ENCODE assay signal across 1 cellular context in genomic region chr1:156123356-156124196, GRCh38.
A peak's percentile ranks its signal among the peaks of the same experiment; 100 is the strongest.
TF ChIP-seq lines count a peak whose summit lies in the region.

No MANE protein-coding gene starts in this region.

TF ChIP-seq in GM12878, 131 proteins besides CTCF, POLR2A, EP300 and RAD21:
- TF ChIP-seq, protein P1, sequence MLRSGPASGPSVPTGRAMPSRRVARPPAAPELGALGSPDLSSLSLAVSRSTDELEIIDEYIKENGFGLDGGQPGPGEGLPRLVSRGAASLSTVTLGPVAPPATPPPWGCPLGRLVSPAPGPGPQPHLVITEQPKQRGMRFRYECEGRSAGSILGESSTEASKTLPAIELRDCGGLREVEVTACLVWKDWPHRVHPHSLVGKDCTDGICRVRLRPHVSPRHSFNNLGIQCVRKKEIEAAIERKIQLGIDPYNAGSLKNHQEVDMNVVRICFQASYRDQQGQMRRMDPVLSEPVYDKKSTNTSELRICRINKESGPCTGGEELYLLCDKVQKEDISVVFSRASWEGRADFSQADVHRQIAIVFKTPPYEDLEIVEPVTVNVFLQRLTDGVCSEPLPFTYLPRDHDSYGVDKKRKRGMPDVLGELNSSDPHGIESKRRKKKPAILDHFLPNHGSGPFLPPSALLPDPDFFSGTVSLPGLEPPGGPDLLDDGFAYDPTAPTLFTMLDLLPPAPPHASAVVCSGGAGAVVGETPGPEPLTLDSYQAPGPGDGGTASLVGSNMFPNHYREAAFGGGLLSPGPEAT (IDR thresholded peaks at IDR 0.05; ENCODE audit: low read depth), result peak; percentile 33; the same call in 1 of the 2 replicates
- TF ChIP-seq, protein P2, sequence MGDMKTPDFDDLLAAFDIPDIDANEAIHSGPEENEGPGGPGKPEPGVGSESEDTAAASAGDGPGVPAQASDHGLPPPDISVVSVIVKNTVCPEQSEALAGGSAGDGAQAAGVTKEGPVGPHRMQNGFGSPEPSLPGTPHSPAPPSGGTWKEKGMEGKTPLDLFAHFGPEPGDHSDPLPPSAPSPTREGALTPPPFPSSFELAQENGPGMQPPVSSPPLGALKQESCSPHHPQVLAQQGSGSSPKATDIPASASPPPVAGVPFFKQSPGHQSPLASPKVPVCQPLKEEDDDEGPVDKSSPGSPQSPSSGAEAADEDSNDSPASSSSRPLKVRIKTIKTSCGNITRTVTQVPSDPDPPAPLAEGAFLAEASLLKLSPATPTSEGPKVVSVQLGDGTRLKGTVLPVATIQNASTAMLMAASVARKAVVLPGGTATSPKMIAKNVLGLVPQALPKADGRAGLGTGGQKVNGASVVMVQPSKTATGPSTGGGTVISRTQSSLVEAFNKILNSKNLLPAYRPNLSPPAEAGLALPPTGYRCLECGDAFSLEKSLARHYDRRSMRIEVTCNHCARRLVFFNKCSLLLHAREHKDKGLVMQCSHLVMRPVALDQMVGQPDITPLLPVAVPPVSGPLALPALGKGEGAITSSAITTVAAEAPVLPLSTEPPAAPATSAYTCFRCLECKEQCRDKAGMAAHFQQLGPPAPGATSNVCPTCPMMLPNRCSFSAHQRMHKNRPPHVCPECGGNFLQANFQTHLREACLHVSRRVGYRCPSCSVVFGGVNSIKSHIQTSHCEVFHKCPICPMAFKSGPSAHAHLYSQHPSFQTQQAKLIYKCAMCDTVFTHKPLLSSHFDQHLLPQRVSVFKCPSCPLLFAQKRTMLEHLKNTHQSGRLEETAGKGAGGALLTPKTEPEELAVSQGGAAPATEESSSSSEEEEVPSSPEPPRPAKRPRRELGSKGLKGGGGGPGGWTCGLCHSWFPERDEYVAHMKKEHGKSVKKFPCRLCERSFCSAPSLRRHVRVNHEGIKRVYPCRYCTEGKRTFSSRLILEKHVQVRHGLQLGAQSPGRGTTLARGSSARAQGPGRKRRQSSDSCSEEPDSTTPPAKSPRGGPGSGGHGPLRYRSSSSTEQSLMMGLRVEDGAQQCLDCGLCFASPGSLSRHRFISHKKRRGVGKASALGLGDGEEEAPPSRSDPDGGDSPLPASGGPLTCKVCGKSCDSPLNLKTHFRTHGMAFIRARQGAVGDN (IDR thresholded peaks at IDR 0.05), result 0 out of 2 replicates have a peak, but pooled peaks have one; percentile 55
- TF ChIP-seq SMC3 (IDR thresholded peaks at IDR 0.05; ENCODE audit: borderline replicate concordance, low read length), result peak; percentile 17; the same call in 1 of the 2 replicates
- peak in 1 of 2 experiments; percentile 22; a peak in 1 of 4 replicates for TF ChIP-seq IKZF2 (IDR thresholded peaks at IDR 0.05)
- no peak for TF ChIP-seq TBL1XR1 (IDR thresholded peaks at IDR 0.05; ENCODE audit: low read depth, low read length)
- 0 out of 2 replicates have a peak, but pooled peaks have one; percentile 0 for TF ChIP-seq NR2F1 (conservative IDR thresholded peaks at IDR 0.05)
- no peak for TF ChIP-seq CHD1 (IDR thresholded peaks at IDR 0.05; ENCODE audit: low read depth, low read length)
- no peak for TF ChIP-seq E4F1 (IDR thresholded peaks at IDR 0.05; ENCODE audit: borderline replicate concordance, partially characterized antibody)
- TF ChIP-seq, protein P3, sequence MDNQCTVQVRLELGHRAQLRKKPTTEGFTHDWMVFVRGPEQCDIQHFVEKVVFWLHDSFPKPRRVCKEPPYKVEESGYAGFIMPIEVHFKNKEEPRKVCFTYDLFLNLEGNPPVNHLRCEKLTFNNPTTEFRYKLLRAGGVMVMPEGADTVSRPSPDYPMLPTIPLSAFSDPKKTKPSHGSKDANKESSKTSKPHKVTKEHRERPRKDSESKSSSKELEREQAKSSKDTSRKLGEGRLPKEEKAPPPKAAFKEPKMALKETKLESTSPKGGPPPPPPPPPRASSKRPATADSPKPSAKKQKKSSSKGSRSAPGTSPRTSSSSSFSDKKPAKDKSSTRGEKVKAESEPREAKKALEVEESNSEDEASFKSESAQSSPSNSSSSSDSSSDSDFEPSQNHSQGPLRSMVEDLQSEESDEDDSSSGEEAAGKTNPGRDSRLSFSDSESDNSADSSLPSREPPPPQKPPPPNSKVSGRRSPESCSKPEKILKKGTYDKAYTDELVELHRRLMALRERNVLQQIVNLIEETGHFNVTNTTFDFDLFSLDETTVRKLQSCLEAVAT (IDR thresholded peaks at IDR 0.05), result peak; percentile 93
- TF ChIP-seq EED (IDR thresholded peaks at IDR 0.05; ENCODE audit: low read depth), result no peak
- peak; percentile 89 for TF ChIP-seq SMAD1 (IDR thresholded peaks at IDR 0.05; ENCODE audit: low read depth, partially characterized antibody)
- TF ChIP-seq DPF2 (IDR thresholded peaks at IDR 0.05), result no peak; the same call in 1 of the 2 replicates
- no peak for TF ChIP-seq GABPA (IDR thresholded peaks at IDR 0.05; ENCODE audit: low read depth)
- 0 out of 4 replicates have a peak, but pooled peaks of 1 of the 2 experiments have one; percentile 7 for TF ChIP-seq ETV6 (conservative IDR thresholded peaks at IDR 0.05 in 1 of 2, IDR thresholded peaks at IDR 0.05 in 1 of 2; ENCODE audit: borderline replicate concordance in 1 of 2, low read depth in 1 of 2)
- TF ChIP-seq POLR2AphosphoS5 (IDR thresholded peaks at IDR 0.05; ENCODE audit: low read length), result peak; percentile 52; the same call in 1 of the 2 replicates
- TF ChIP-seq HCFC1 (IDR thresholded peaks at IDR 0.05; ENCODE audit: low read length), result no peak
TF ChIP-seq in GM12878: peak in this region for 9.
